ENCODE assay signal across 8 cellular contexts in genomic region chr2:48471048-48471474, GRCh38. TPM values are rescaled to one million over a fixed set of nuclear protein-coding genes. Genes with fewer than 3 reads are reported as not detected.
A peak's percentile ranks its signal among the peaks of the same experiment; 100 is the strongest.
DNase-seq lines count a peak whose midpoint lies in the region; ATAC-seq, FAIRE-seq and TF ChIP-seq lines count a peak whose summit lies in the region.

No MANE protein-coding gene starts in this region.

- TF ChIP-seq POLR2A in endothelial cell of umbilical vein (IDR thresholded peaks at IDR 0.05; ENCODE audit: low read depth, low read length) (no peak), GM12891 (IDR thresholded peaks at IDR 0.05; ENCODE audit: low read depth, low read length) (no peak)

- DNase-seq in ELR (ENCODE audit: low read depth) (peak; percentile 74), NCI-H526 (lab: John Stamatoyannopoulos, UW) (peak; percentile 66 to 76), endothelial cell of umbilical vein (ENCODE audit: low read depth, low spot score) (peak; percentile 83), GM12891 (ENCODE audit: insufficient read length, low spot score) (no peak)

- H3K36me3 ChIP-seq in endothelial cell of umbilical vein (ENCODE audit: control insufficient read depth in 2 of 2, extremely low read depth in 1 of 2, insufficient read depth in 2 of 2, low read length in 2 of 2) (peaks cover 5% of the 10 kb centered on the region in 2 experiments), muscle layer of duodenum (ENCODE audit: control insufficient read depth in 1 of 2, insufficient read depth in 2 of 2, low read length in 2 of 2) (peaks cover 16 to 24% of the 10 kb centered on the region in 2 donors)

- H3K4me1 ChIP-seq in endothelial cell of umbilical vein (ENCODE audit: control insufficient read depth, extremely low read depth, insufficient read depth, low read length) (no peaks in the 10 kb centered on the region), muscle layer of duodenum (ENCODE audit: control insufficient read depth in 1 of 2, insufficient read depth in 2 of 2, low read length in 2 of 2) (peaks cover 4 to 9% of the 10 kb centered on the region in 2 donors)

- H3K27me3 ChIP-seq in endothelial cell of umbilical vein (ENCODE audit: control insufficient read depth in 2 of 2, insufficient read depth in 2 of 2, low read length in 2 of 2) = no peaks in the 10 kb centered on the region
- H3K27me3 ChIP-seq in muscle layer of duodenum (ENCODE audit: low read depth, low read length) = no peaks in the 10 kb centered on the region

- no peak overlapping the region for H3K4me2 ChIP-seq in endothelial cell of umbilical vein (ENCODE audit: insufficient read depth, low read length)

- ATAC-seq in GM19467 (IDR thresholded peaks at IDR 0.05; ENCODE audit: unreplicated experiment) (no peak), GM21786 (IDR thresholded peaks at IDR 0.05; ENCODE audit: unreplicated experiment) (no peak), HG02623 (IDR thresholded peaks at IDR 0.05; ENCODE audit: unreplicated experiment) (no peak)

- dilution Hi-C loops in endothelial cell of umbilical vein (cut with MboI; ENCODE audit: extremely low pct_ligation_motif_present, low sequenced_read_pairs) = no loop called here

- BruUV-seq in endothelial cell of umbilical vein (replicated peaks; lab: Mats Ljungman, UMichigan) = no TSS peak

- peak; percentile 27 to 28 for TF ChIP-seq CTCF in endothelial cell of umbilical vein (IDR thresholded peaks at IDR 0.05; ENCODE audit: extremely low read depth in 1 of 2, insufficient read depth in 1 of 2, low read depth in 1 of 2, low read length in 2 of 2)

- H3K9me3 ChIP-seq in endothelial cell of umbilical vein (replicated peaks; ENCODE audit: control insufficient read depth, insufficient read depth, low read length) (no peaks in the 10 kb centered on the region), muscle layer of duodenum (ENCODE audit: control insufficient read depth in 1 of 2, low read length in 2 of 2) (no peaks in the 10 kb centered on the region)

- no peaks in the 10 kb centered on the region for H4K20me1 ChIP-seq in endothelial cell of umbilical vein (replicated peaks; ENCODE audit: control insufficient read depth, extremely low read depth, insufficient read depth, low read length)

- no peaks in the 10 kb centered on the region for H3K79me2 ChIP-seq in endothelial cell of umbilical vein (ENCODE audit: control insufficient read depth, insufficient read depth, low read length)

- FAIRE-seq in endothelial cell of umbilical vein (lab: Jason Lieb, UNC) = peak; percentile 28
- FAIRE-seq in GM12891 (lab: Jason Lieb, UNC) = no peak

- H3K9ac ChIP-seq in endothelial cell of umbilical vein (replicated peaks; ENCODE audit: extremely low read depth, insufficient read depth, low read length) = no peak overlapping the region

- no peak overlapping the region for H3K4me3 ChIP-seq in endothelial cell of umbilical vein (replicated peaks in 1 of 3; ENCODE audit: insufficient read depth in 1 of 3, low read depth in 1 of 3, low read length in 3 of 3)
- H3K4me3 ChIP-seq in muscle layer of duodenum (ENCODE audit: low read depth in 1 of 2, low read length in 2 of 2) = no peak overlapping the region

- POLR2A ChIA-PET in endothelial cell of umbilical vein (lab: Charles Lee) = no interaction called here

- intact Hi-C loops in endothelial cell of umbilical vein (cut with micrococcal nuclease) = loop anchor here (1.0 to 2.0 kb wide), 3 partner anchors 60 to 365 kb away; partner anchors contain the start of gene STON1

- CTCF ChIA-PET in endothelial cell of umbilical vein (lab: Charles Lee) = interaction anchor here (0.6 to 2.6 kb wide), 18 partner anchors 8 to 1932 kb away, joined by 3 to 37 read pairs (median 5); no protein-coding TSS in a partner anchor

- H3K27ac ChIP-seq in endothelial cell of umbilical vein (ENCODE audit: insufficient read depth, low read depth, low read length) (no peak overlapping the region), muscle layer of duodenum (ENCODE audit: low read length) (peak overlapping the region; percentile 3)

- H2AFZ ChIP-seq in endothelial cell of umbilical vein (ENCODE audit: low read depth, low read length) = no peak overlapping the region

- no peaks in the 10 kb centered on the region for H3K9me1 ChIP-seq in endothelial cell of umbilical vein (replicated peaks; ENCODE audit: control insufficient read depth, extremely low read depth, insufficient read depth, low read length)

TF ChIP-seq in endothelial cell of umbilical vein, 7 proteins besides CTCF, POLR2A, EP300 and RAD21:
- no peak for TF ChIP-seq FOS (IDR thresholded peaks at IDR 0.05; ENCODE audit: borderline replicate concordance, insufficient read depth, low read length)
- no peak for TF ChIP-seq MAX (IDR thresholded peaks at IDR 0.05; ENCODE audit: insufficient read depth, insufficient read length)
- TF ChIP-seq GATA2 (IDR thresholded peaks at IDR 0.05; ENCODE audit: insufficient read depth, insufficient read length, low read depth, low read length) = no peak
- TF ChIP-seq POLR2AphosphoS5 (IDR thresholded peaks at IDR 0.05; ENCODE audit: insufficient read depth, low read depth, low read length) = no peak
- no peak for TF ChIP-seq EZH2 (IDR thresholded peaks at IDR 0.05; ENCODE audit: borderline replicate concordance, low read depth, low read length, severe bottlenecking)
- TF ChIP-seq JUN (IDR thresholded peaks at IDR 0.05; ENCODE audit: borderline replicate concordance, insufficient read depth, insufficient read length, low read depth) = no peak
- TF ChIP-seq MYC (IDR thresholded peaks at IDR 0.05; ENCODE audit: low read depth, low read length) = no peak

TF ChIP-seq in GM12891, 5 proteins besides CTCF, POLR2A, EP300 and RAD21:
- TF ChIP-seq POLR2AphosphoS5 (IDR thresholded peaks at IDR 0.05; ENCODE audit: low read depth, low read length) = no peak
- TF ChIP-seq SPI1 (IDR thresholded peaks at IDR 0.05; ENCODE audit: low read depth, low read length) = no peak
- TF ChIP-seq POU2F2 (IDR thresholded peaks at IDR 0.05; ENCODE audit: low read depth, low read length) = no peak
- no peak for TF ChIP-seq TAF1 (IDR thresholded peaks at IDR 0.05; ENCODE audit: low read depth, low read length)
- TF ChIP-seq PAX5 (IDR thresholded peaks at IDR 0.05; ENCODE audit: insufficient read depth, low read length, severe bottlenecking) = no peak

RNA-seq across cellular contexts. Expression of gene PPP1R21, which starts 30.5 kb away (rescaled TPM):
- total RNA-seq in endothelial cell of umbilical vein = 19.4 and 20.4 TPM in 2 replicates
- polyA plus RNA-seq in endothelial cell of umbilical vein = 9.9 and 13.3 TPM in 2 replicates
- polyA plus RNA-seq in endothelial cell of umbilical vein (2011; cell fraction: cytosol; rRNA removed) = 11.7 and 13.3 TPM in 2 replicates
- 28.2 and 32.1 TPM in 2 replicates for polyA plus RNA-seq in endothelial cell of umbilical vein (2011; cell fraction: nucleus; rRNA removed)
- polyA plus RNA-seq in endothelial cell of umbilical vein (2012) = 15.2 and 18.3 TPM in 2 replicates
- 12.2 and 17.6 TPM in 2 replicates for polyA minus RNA-seq in endothelial cell of umbilical vein
- 6.9 TPM for polyA minus RNA-seq in endothelial cell of umbilical vein (2011; cell fraction: cytosol; rRNA and poly(A)+ RNA removed)
- 20.0 and 30.4 TPM in 2 replicates for polyA minus RNA-seq in endothelial cell of umbilical vein (2011; cell fraction: nucleus; rRNA and poly(A)+ RNA removed)
- polyA plus RNA-seq in GM12891 (2012; ENCODE audit: low read depth, missing spikeins) = 16.5 TPM

RNA-seq across cellular contexts. Expression of gene STON1, which starts 58.9 kb away (rescaled TPM):
- total RNA-seq in endothelial cell of umbilical vein = 12.0 and 12.1 TPM in 2 replicates
- 5.8 and 6.3 TPM in 2 replicates for polyA plus RNA-seq in endothelial cell of umbilical vein
- polyA plus RNA-seq in endothelial cell of umbilical vein (2011; cell fraction: cytosol; rRNA removed) = 5.8 and 6.0 TPM in 2 replicates
- 8.2 and 8.9 TPM in 2 replicates for polyA plus RNA-seq in endothelial cell of umbilical vein (2011; cell fraction: nucleus; rRNA removed)
- polyA plus RNA-seq in endothelial cell of umbilical vein (2012) = 9.5 and 14.4 TPM in 2 replicates
- polyA minus RNA-seq in endothelial cell of umbilical vein = 14.0 and 15.2 TPM in 2 replicates
- not detected for polyA minus RNA-seq in endothelial cell of umbilical vein (2011; cell fraction: cytosol; rRNA and poly(A)+ RNA removed)
- polyA minus RNA-seq in endothelial cell of umbilical vein (2011; cell fraction: nucleus; rRNA and poly(A)+ RNA removed) = 11.1 and 12.1 TPM in 2 replicates
- polyA plus RNA-seq in GM12891 (2012; ENCODE audit: low read depth, missing spikeins) = 0.47 TPM
